Comparison of ENCODE assay signal across 8 cellular contexts in genomic region chr20:3408251-3408637, GRCh38. TPM values are rescaled to one million over a fixed set of nuclear protein-coding genes. Genes with fewer than 3 reads are reported as not detected.
A peak's percentile ranks its signal among the peaks of the same experiment; 100 is the strongest.
DNase-seq lines count a peak whose midpoint lies in the region; ATAC-seq and TF ChIP-seq lines count a peak whose summit lies in the region.

No MANE protein-coding gene starts in this region.

- peak overlapping the region; percentile 96 for H3K4me3 Mint-ChIP-seq in nephron progenitor cell

- H3K79me2 ChIP-seq in MM.1S (ENCODE audit: low read length): no peaks in the 10 kb centered on the region

- H3F3A ChIP-seq in MM.1S (ENCODE audit: insufficient read depth, low read length): no peaks in the 10 kb centered on the region

- WGBS in ectodermal cell, 2 experiments: 0 to 5% methylated on average over 6 to 7 of the region's 7 CpGs

- H3K4me3 ChIP-seq in BE2C (ENCODE audit: low read depth, low read length) (peak overlapping the region; percentile 88), MM.1S (ENCODE audit: low read length) (peak overlapping the region; percentile 87), ectodermal cell (ENCODE audit: insufficient read depth, low read depth, low read length) (peak overlapping the region; percentile 66)

- H3K9me3 ChIP-seq in BE2C: no peaks in the 10 kb centered on the region
- no peaks in the 10 kb centered on the region for H3K9me3 ChIP-seq in MM.1S (replicated peaks; ENCODE audit: insufficient read depth, low read length)
- H3K9me3 ChIP-seq in ectodermal cell (ENCODE audit: control insufficient read depth, low read length): no peaks in the 10 kb centered on the region

- DNase-seq in BE2C (no peak), MM.1S (no peak), nephron progenitor cell (no peak), pons (ENCODE audit: low spot score) (no peak), NCI-H524 (lab: John Stamatoyannopoulos, UW) (no peak)
- DNase-seq in stimulated activated CD4-positive, alpha-beta T cell treated with anti-CD3 and anti-CD28 coated beads, Interleukin-4, amount 100 ng/mL, for 4 hours: no peak

- H3K27ac ChIP-seq in MM.1S (ENCODE audit: low read length) (no peak overlapping the region), ectodermal cell (ENCODE audit: insufficient read depth, low read depth, low read length, poor library complexity, severe bottlenecking) (peak overlapping the region; percentile 67)

- H3K4me1 Mint-ChIP-seq in nephron progenitor cell: peaks cover 31% of the 10 kb centered on the region

- H3K9me3 Mint-ChIP-seq in nephron progenitor cell: peaks cover 17% of the 10 kb centered on the region

- H3K9me2 ChIP-seq in MM.1S (replicated peaks; ENCODE audit: insufficient read depth, low read length): no peaks in the 10 kb centered on the region

- peak overlapping the region; percentile 99 for H3K4me2 ChIP-seq in MM.1S (ENCODE audit: low read depth, low read length)

- H3K36me3 ChIP-seq in BE2C: no peaks in the 10 kb centered on the region; the same call in 1 of the 2 replicates
- H3K36me3 ChIP-seq in MM.1S (replicated peaks; ENCODE audit: insufficient read depth, low read length): no peaks in the 10 kb centered on the region
- no peaks in the 10 kb centered on the region for H3K36me3 ChIP-seq in ectodermal cell (ENCODE audit: control insufficient read depth, insufficient read depth, low read length)

- no peaks in the 10 kb centered on the region for H3K36me3 Mint-ChIP-seq in nephron progenitor cell (ENCODE audit: low read depth)

- H3K4me1 ChIP-seq in BE2C: 0 out of 2 replicates have a peak, but pooled peaks cover 4% of the 10 kb centered on the region
- H3K4me1 ChIP-seq in MM.1S (ENCODE audit: low read length): no peaks in the 10 kb centered on the region
- H3K4me1 ChIP-seq in ectodermal cell (ENCODE audit: control insufficient read depth, insufficient read depth, low read length): peaks cover 4% of the 10 kb centered on the region

- peak overlapping the region; percentile 82 for H3K27ac Mint-ChIP-seq in nephron progenitor cell

- H3K27me3 Mint-ChIP-seq in nephron progenitor cell (ENCODE audit: low read depth, poor library complexity): peaks cover 26% of the 10 kb centered on the region

- no peak overlapping the region; the same call in 1 of the 2 replicates for H3K9ac ChIP-seq in MM.1S (ENCODE audit: low read length)

- H4K20me1 ChIP-seq in MM.1S (ENCODE audit: insufficient read depth, low read length): no peaks in the 10 kb centered on the region

- TF ChIP-seq CTCF in BE2C (IDR thresholded peaks at IDR 0.05; ENCODE audit: low read depth, low read length) (no peak), MM.1S (IDR thresholded peaks at IDR 0.05; ENCODE audit: low read length) (no peak), nephron progenitor cell (IDR thresholded peaks at IDR 0.05) (no peak)

- no peak for ATAC-seq in GM19324 (IDR thresholded peaks at IDR 0.05; ENCODE audit: low FRiP score, unreplicated experiment)

- H3K27me3 ChIP-seq in BE2C: peaks cover 3% of the 10 kb centered on the region; the same call in 1 of the 2 replicates
- H3K27me3 ChIP-seq in MM.1S (replicated peaks; ENCODE audit: insufficient read depth, low read length): peaks cover 6% of the 10 kb centered on the region; the same call in 1 of the 2 replicates
- H3K27me3 ChIP-seq in ectodermal cell (ENCODE audit: control insufficient read depth, insufficient read depth, low read length, poor library complexity, severe bottlenecking): peaks cover 5% of the 10 kb centered on the region

- H2AFZ ChIP-seq in MM.1S (ENCODE audit: low read length): peak overlapping the region; percentile 97

RNA-seq across cellular contexts. Expression of gene DNAAF9, which starts 0.8 kb away (rescaled TPM):
- 3.0 TPM for polyA plus RNA-seq in BE2C (2012; ENCODE audit: insufficient read depth, insufficient read length, low read depth)
- polyA plus RNA-seq in ectodermal cell (2013, experiment 1 of 4): 10.7 TPM
- polyA plus RNA-seq in ectodermal cell (2013, experiment 2 of 4): 11.5 TPM
- polyA plus RNA-seq in ectodermal cell (2013, experiment 3 of 4): 9.4 TPM
- 11.3 TPM for polyA plus RNA-seq in ectodermal cell (2013, experiment 4 of 4)
